Comparison of ENCODE assay signal across 1 cellular context in the genomic region with DNA sequence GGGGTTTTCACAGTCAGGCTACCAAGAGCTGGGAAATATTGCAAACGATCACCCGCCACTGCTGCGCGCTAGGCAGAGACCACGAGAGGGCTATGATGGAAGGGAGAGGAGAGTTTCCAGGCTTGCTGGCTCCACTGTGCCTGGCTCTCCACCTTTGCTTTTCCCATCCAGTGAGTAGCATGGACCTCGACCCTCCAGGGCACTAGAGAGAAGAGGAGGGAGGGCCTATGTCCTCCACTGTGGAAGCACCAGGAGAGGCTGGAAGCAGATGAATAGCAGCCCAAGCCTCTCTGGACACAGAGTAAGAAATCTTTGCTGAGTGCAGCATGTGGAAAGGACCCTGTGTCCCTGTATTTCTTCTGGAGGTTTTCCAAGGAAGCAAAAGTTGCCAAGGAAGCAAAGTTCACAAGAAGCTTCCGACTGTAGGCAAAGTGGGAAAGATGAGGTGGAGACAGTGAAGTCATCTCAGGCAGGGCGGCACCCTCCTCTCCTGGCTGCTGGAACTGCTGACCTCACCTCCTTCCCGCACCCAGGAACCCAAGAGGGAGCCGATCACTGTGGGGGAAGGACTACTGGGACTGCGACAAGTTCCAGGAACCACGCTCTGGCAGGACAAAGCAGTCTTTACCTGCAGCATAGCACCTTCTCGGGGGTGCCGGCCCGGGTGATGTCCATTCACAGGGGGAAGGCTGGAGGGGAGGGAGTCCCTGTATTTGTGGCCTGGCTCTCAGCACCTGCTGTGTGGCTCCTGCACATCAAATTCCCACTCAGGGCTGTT.
A peak's percentile ranks its signal among the peaks of the same experiment; 100 is the strongest.
TF ChIP-seq lines count a peak whose summit lies in the region.

No MANE protein-coding gene starts in this region.

TF ChIP-seq in HepG2, 621 proteins besides CTCF, POLR2A, EP300 and RAD21 (continued from another document):
- TF ChIP-seq, protein P1, sequence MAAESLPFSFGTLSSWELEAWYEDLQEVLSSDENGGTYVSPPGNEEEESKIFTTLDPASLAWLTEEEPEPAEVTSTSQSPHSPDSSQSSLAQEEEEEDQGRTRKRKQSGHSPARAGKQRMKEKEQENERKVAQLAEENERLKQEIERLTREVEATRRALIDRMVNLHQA (CRISPR knock-in tag; IDR thresholded peaks at IDR 0.05): no peak
- TF ChIP-seq ZNF788 (CRISPR knock-in tag; IDR thresholded peaks at IDR 0.05; ENCODE audit: borderline replicate concordance) (peak; percentile 23; the same call in 1 of the 2 replicates), ZNF772 (CRISPR knock-in tag; IDR thresholded peaks at IDR 0.05) (0 out of 2 replicates have a peak, but pooled peaks have one; percentile 63), ZFP37 (CRISPR knock-in tag; IDR thresholded peaks at IDR 0.05; ENCODE audit: borderline replicate concordance) (0 out of 2 replicates have a peak, but pooled peaks have one; percentile 24), ZBTB38 (CRISPR knock-in tag; IDR thresholded peaks at IDR 0.05) (peak; percentile 75), XRCC5 (optimal IDR thresholded peaks at IDR 0.05; ENCODE audit: low read length) (peak; percentile 16), SALL1 (CRISPR knock-in tag; IDR thresholded peaks at IDR 0.05) (peak; percentile 14; the same call in 1 of the 2 replicates), ARNT2 (CRISPR knock-in tag; IDR thresholded peaks at IDR 0.05; ENCODE audit: low read depth) (no peak), MYC (CRISPR knock-in tag; IDR thresholded peaks at IDR 0.05; ENCODE audit: borderline replicate concordance) (0 out of 2 replicates have a peak, but pooled peaks have one; percentile 21), KMT2A (CRISPR knock-in tag; IDR thresholded peaks at IDR 0.05) (0 out of 2 replicates have a peak, but pooled peaks have one; percentile 33), PLRG1 (conservative IDR thresholded peaks at IDR 0.05) (no peak), PPARG (CRISPR knock-in tag; conservative IDR thresholded peaks at IDR 0.05) (0 out of 2 replicates have a peak, but pooled peaks have one; percentile 10), HNRNPL (IDR thresholded peaks at IDR 0.05; ENCODE audit: low read depth, low read length) (no peak), RFX5 (IDR thresholded peaks at IDR 0.05; ENCODE audit: low read depth, low read length) (0 out of 2 replicates have a peak, but pooled peaks have one; percentile 20), TEAD3 (CRISPR knock-in tag; optimal IDR thresholded peaks at IDR 0.05; ENCODE audit: borderline replicate concordance) (no peak), ZNF563 (CRISPR knock-in tag; IDR thresholded peaks at IDR 0.05) (no peak), ZNF546 (CRISPR knock-in tag; conservative IDR thresholded peaks at IDR 0.05) (no peak), IRF2 (CRISPR knock-in tag; IDR thresholded peaks at IDR 0.05) (0 out of 2 replicates have a peak, but pooled peaks have one; percentile 29)
- TF ChIP-seq, protein P2, sequence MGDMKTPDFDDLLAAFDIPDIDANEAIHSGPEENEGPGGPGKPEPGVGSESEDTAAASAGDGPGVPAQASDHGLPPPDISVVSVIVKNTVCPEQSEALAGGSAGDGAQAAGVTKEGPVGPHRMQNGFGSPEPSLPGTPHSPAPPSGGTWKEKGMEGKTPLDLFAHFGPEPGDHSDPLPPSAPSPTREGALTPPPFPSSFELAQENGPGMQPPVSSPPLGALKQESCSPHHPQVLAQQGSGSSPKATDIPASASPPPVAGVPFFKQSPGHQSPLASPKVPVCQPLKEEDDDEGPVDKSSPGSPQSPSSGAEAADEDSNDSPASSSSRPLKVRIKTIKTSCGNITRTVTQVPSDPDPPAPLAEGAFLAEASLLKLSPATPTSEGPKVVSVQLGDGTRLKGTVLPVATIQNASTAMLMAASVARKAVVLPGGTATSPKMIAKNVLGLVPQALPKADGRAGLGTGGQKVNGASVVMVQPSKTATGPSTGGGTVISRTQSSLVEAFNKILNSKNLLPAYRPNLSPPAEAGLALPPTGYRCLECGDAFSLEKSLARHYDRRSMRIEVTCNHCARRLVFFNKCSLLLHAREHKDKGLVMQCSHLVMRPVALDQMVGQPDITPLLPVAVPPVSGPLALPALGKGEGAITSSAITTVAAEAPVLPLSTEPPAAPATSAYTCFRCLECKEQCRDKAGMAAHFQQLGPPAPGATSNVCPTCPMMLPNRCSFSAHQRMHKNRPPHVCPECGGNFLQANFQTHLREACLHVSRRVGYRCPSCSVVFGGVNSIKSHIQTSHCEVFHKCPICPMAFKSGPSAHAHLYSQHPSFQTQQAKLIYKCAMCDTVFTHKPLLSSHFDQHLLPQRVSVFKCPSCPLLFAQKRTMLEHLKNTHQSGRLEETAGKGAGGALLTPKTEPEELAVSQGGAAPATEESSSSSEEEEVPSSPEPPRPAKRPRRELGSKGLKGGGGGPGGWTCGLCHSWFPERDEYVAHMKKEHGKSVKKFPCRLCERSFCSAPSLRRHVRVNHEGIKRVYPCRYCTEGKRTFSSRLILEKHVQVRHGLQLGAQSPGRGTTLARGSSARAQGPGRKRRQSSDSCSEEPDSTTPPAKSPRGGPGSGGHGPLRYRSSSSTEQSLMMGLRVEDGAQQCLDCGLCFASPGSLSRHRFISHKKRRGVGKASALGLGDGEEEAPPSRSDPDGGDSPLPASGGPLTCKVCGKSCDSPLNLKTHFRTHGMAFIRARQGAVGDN (CRISPR knock-in tag; IDR thresholded peaks at IDR 0.05): peak; percentile 44; the same call in 1 of the 2 replicates
- TF ChIP-seq, protein P3, sequence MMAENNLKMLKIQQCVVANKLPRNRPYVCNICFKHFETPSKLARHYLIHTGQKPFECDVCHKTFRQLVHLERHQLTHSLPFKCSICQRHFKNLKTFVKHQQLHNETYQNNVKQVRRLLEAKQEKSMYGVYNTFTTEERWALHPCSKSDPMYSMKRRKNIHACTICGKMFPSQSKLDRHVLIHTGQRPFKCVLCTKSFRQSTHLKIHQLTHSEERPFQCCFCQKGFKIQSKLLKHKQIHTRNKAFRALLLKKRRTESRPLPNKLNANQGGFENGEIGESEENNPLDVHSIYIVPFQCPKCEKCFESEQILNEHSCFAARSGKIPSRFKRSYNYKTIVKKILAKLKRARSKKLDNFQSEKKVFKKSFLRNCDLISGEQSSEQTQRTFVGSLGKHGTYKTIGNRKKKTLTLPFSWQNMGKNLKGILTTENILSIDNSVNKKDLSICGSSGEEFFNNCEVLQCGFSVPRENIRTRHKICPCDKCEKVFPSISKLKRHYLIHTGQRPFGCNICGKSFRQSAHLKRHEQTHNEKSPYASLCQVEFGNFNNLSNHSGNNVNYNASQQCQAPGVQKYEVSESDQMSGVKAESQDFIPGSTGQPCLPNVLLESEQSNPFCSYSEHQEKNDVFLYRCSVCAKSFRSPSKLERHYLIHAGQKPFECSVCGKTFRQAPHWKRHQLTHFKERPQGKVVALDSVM (CRISPR knock-in tag; IDR thresholded peaks at IDR 0.05): peak; percentile 43; the same call in 1 of the 2 replicates
- TF ChIP-seq, protein P4, sequence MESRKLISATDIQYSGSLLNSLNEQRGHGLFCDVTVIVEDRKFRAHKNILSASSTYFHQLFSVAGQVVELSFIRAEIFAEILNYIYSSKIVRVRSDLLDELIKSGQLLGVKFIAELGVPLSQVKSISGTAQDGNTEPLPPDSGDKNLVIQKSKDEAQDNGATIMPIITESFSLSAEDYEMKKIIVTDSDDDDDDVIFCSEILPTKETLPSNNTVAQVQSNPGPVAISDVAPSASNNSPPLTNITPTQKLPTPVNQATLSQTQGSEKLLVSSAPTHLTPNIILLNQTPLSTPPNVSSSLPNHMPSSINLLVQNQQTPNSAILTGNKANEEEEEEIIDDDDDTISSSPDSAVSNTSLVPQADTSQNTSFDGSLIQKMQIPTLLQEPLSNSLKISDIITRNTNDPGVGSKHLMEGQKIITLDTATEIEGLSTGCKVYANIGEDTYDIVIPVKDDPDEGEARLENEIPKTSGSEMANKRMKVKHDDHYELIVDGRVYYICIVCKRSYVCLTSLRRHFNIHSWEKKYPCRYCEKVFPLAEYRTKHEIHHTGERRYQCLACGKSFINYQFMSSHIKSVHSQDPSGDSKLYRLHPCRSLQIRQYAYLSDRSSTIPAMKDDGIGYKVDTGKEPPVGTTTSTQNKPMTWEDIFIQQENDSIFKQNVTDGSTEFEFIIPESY (CRISPR knock-in tag; IDR thresholded peaks at IDR 0.05): peak; percentile 92
- TF ChIP-seq, protein P5, sequence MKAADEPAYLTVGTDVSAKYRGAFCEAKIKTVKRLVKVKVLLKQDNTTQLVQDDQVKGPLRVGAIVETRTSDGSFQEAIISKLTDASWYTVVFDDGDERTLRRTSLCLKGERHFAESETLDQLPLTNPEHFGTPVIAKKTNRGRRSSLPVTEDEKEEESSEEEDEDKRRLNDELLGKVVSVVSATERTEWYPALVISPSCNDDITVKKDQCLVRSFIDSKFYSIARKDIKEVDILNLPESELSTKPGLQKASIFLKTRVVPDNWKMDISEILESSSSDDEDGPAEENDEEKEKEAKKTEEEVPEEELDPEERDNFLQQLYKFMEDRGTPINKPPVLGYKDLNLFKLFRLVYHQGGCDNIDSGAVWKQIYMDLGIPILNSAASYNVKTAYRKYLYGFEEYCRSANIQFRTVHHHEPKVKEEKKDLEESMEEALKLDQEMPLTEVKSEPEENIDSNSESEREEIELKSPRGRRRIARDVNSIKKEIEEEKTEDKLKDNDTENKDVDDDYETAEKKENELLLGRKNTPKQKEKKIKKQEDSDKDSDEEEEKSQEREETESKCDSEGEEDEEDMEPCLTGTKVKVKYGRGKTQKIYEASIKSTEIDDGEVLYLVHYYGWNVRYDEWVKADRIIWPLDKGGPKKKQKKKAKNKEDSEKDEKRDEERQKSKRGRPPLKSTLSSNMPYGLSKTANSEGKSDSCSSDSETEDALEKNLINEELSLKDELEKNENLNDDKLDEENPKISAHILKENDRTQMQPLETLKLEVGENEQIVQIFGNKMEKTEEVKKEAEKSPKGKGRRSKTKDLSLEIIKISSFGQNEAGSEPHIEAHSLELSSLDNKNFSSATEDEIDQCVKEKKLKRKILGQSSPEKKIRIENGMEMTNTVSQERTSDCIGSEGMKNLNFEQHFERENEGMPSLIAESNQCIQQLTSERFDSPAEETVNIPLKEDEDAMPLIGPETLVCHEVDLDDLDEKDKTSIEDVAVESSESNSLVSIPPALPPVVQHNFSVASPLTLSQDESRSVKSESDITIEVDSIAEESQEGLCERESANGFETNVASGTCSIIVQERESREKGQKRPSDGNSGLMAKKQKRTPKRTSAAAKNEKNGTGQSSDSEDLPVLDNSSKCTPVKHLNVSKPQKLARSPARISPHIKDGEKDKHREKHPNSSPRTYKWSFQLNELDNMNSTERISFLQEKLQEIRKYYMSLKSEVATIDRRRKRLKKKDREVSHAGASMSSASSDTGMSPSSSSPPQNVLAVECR (CRISPR knock-in tag; IDR thresholded peaks at IDR 0.05; ENCODE audit: borderline replicate concordance): peak; percentile 17; the same call in 1 of the 2 replicates
- TF ChIP-seq, protein P6, sequence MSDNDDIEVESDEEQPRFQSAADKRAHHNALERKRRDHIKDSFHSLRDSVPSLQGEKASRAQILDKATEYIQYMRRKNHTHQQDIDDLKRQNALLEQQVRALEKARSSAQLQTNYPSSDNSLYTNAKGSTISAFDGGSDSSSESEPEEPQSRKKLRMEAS (IDR thresholded peaks at IDR 0.05): 0 out of 2 replicates have a peak, but pooled peaks have one; percentile 13
